Comparison of ENCODE assay signal across 8 cellular contexts in genomic region chrX:85003655-85004244, GRCh38. TPM values are rescaled to one million over a fixed set of nuclear protein-coding genes. Genes with fewer than 3 reads are reported as not detected.
A peak's percentile ranks its signal among the peaks of the same experiment; 100 is the strongest.
DNase-seq lines count a peak whose midpoint lies in the region; ATAC-seq and TF ChIP-seq lines count a peak whose summit lies in the region.

APOOL (plus strand) TSS chrX:85003877; CDS start chrX:85003913, 36 bp downstream.

- peaks cover 22% of the 10 kb centered on the region for H3K79me2 ChIP-seq in PC-9 (ENCODE audit: low read depth)

- H3K4me2 ChIP-seq in PC-9: peak within 1 kb of the TSS; percentile 79

- peak within 1 kb of the TSS; percentile 92 for H3K4me3 ChIP-seq in PC-9
- peak within 1 kb of the TSS; percentile 58 to 69 (median 64) for H3K4me3 ChIP-seq in esophagus muscularis mucosa
- peak within 1 kb of the TSS; percentile 75 to 93 for H3K4me3 ChIP-seq in muscle layer of duodenum (ENCODE audit: low read depth in 1 of 2, low read length in 2 of 2)

- 36% methylated on average over 21 of the region's 24 CpGs for WGBS in esophagus muscularis mucosa

- H3K27ac ChIP-seq in PC-9 (peak within 1 kb of the TSS; percentile 91), esophagus muscularis mucosa (replicated peaks in 1 of 4) (peak within 1 kb of the TSS; percentile 52 to 69 (median 66)), muscle layer of duodenum (ENCODE audit: low read length) (peak within 1 kb of the TSS; percentile 74)

- H3K27me3 ChIP-seq in PC-9 (ENCODE audit: insufficient read depth, low read depth) (no peaks in the 10 kb centered on the region), esophagus muscularis mucosa (no peaks in the 10 kb centered on the region), muscle layer of duodenum (ENCODE audit: low read depth, low read length) (no peaks in the 10 kb centered on the region)

- CTCF ChIA-PET in PC-9 (lab: Charles Lee): no interaction called here

- intact Hi-C loops in PC-9 (cut with micrococcal nuclease; ENCODE audit: unreplicated experiment) (loop anchor here (2.0 kb wide), 1 partner anchor 47 kb away; no protein-coding TSS in a partner anchor), esophagus muscularis mucosa (cut with DNase I) (no loop called here)

- H3K4me1 ChIP-seq in PC-9 (replicated peaks; ENCODE audit: insufficient read depth) (no peaks in the 10 kb centered on the region), esophagus muscularis mucosa (peaks cover 0 to 15% (median 7%) of the 10 kb centered on the region in 4 donors), muscle layer of duodenum (ENCODE audit: control insufficient read depth in 1 of 2, insufficient read depth in 2 of 2, low read length in 2 of 2) (no peaks in the 10 kb centered on the region)

- ATAC-seq in GM21529 (IDR thresholded peaks at IDR 0.05; ENCODE audit: unreplicated experiment): peak; percentile 96

- no peak for TF ChIP-seq RAD21 in Ishikawa (IDR thresholded peaks at IDR 0.05; ENCODE audit: low read depth)

- BruUV-seq in PC-9 (replicated peaks; lab: Mats Ljungman, UMichigan): no TSS peak

- TF ChIP-seq POLR2A in esophagus muscularis mucosa (IDR thresholded peaks at IDR 0.05; ENCODE audit: low read depth): no peak

- DNase-seq in DMS 273 treated with DMSO at 0.1 percent for 48 hours (lab: John Stamatoyannopoulos, UW) (peak; percentile 80), PC-9 (peak; percentile 81), esophagus muscularis mucosa (ENCODE audit: extremely low spot score) (peak; percentile 93)
- DNase-seq in activated T-cell treated with anti-CD3 and anti-CD28 coated beads, Interleukin-2, amount 50 U/mL, for 1 hour: peak; percentile 69
- peak; percentile 66 for DNase-seq in stimulated activated CD8-positive, alpha-beta memory T cell treated with anti-CD3 and anti-CD28 coated beads, Interleukin-7, amount 100 ng/mL, for 24 hours (ENCODE audit: low read depth)

- H2AFZ ChIP-seq in PC-9: peak within 1 kb of the TSS; percentile 87

- peaks cover 3% of the 10 kb centered on the region; the same call in 1 of the 2 replicates for H3F3A ChIP-seq in PC-9 (ENCODE audit: insufficient read depth, low read depth)

- H3K36me3 ChIP-seq in PC-9 (ENCODE audit: low read depth): no peaks in the 10 kb centered on the region
- H3K36me3 ChIP-seq in esophagus muscularis mucosa: no peaks in the 10 kb centered on the region
- no peaks in the 10 kb centered on the region for H3K36me3 ChIP-seq in muscle layer of duodenum (ENCODE audit: control insufficient read depth in 1 of 2, insufficient read depth in 2 of 2, low read length in 2 of 2)

- H4K20me1 ChIP-seq in PC-9 (ENCODE audit: insufficient read depth): no peaks in the 10 kb centered on the region

- H3K9me2 ChIP-seq in PC-9 (ENCODE audit: insufficient read depth): no peaks in the 10 kb centered on the region

- POLR2A ChIA-PET in PC-9 (lab: Charles Lee; ENCODE audit: unreplicated experiment): no interaction called here

- H3K9me3 ChIP-seq in PC-9 (ENCODE audit: insufficient read depth, low read depth) (no peaks in the 10 kb centered on the region), esophagus muscularis mucosa (no peaks in the 10 kb centered on the region), muscle layer of duodenum (ENCODE audit: control insufficient read depth in 1 of 2, low read length in 2 of 2) (no peaks in the 10 kb centered on the region)

- TF ChIP-seq EP300 in Ishikawa (IDR thresholded peaks at IDR 0.05; ENCODE audit: borderline replicate concordance) (no peak), esophagus muscularis mucosa (IDR thresholded peaks at IDR 0.05) (no peak)

- TF ChIP-seq CTCF in PC-9 (conservative IDR thresholded peaks at IDR 0.05): no peak
- TF ChIP-seq CTCF in esophagus muscularis mucosa (IDR thresholded peaks at IDR 0.05): no peak

TF ChIP-seq in Ishikawa, 13 proteins besides CTCF, POLR2A, EP300 and RAD21:
- TF ChIP-seq EGR1 (IDR thresholded peaks at IDR 0.05) (no peak), TAF1 (IDR thresholded peaks at IDR 0.05; ENCODE audit: low read depth) (peak; percentile 56; the same call in 1 of the 2 replicates), YY1 (IDR thresholded peaks at IDR 0.05; ENCODE audit: low read depth) (peak; percentile 89)

RNA-seq across cellular contexts. Expression of gene APOOL, which starts in this region (rescaled TPM):
- total RNA-seq in PC-9 (2021): 14.8 and 21.7 TPM in 2 replicates
- total RNA-seq in esophagus muscularis mucosa: 10 to 100 TPM; 14.9 to 22.9 (median 20.5) TPM

Comparison
In these comparisons a context has a peak if more than half of its experiments do, and no peak if none do; other contexts are left out.
1. Peak in every context shown above with its lines: DNase-seq, ATAC-seq, H3K4me3 ChIP-seq and H3K27ac ChIP-seq.